16 cellular contexts compared by ENCODE assay signal in the genomic region with DNA sequence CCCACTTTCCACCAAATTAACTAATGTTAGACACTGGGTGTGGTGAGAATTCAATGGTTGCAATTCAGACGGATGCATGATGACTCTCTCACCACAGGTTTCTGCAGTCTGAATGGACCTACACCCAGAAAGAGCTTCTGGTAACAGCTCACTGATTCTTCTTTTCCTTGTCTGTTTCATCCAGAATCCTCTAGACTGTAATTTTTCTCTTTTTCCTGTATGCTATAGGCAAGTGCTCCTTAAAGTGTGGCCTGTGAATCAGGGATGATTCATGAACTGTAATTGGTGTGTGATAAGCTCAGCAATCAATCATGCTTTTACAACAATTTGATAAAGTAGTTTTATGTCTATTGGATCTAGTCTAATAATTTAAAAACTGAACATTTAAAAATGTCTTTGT. TPM values are rescaled to one million over a fixed set of nuclear protein-coding genes. Genes with fewer than 3 reads are reported as not detected.
DNase-seq lines count a peak whose midpoint lies in the region; ATAC-seq and TF ChIP-seq lines count a peak whose summit lies in the region.
"Had no signal": no experiment of that assay in that cellular context is flagged by ENCODE, and none has a peak within 500 bp of the region (broad histone marks: within the 10 kb centered on the region; RNA-seq: fewer than 3 reads in every experiment).

No MANE protein-coding gene starts in this region.

- H3K27ac ChIP-seq in CD8-positive, alpha-beta T cell (ENCODE audit: low read depth, low read length) = no peak overlapping the region
- H3K27ac ChIP-seq: C4-2B, esophagus muscularis mucosa, SJCRH30, vagina had no signal

- peak; percentile 28 for DNase-seq in Caki2 (ENCODE audit: low read depth)
- DNase-seq in NCI-H226 = peak; percentile 79
- peak; percentile 14 for DNase-seq in choroid plexus epithelial cell (ENCODE audit: low read depth)
- DNase-seq in myocyte (ENCODE audit: low read depth) = peak; percentile 10
- DNase-seq in NCI-H748 (lab: John Stamatoyannopoulos, UW; ENCODE audit: unreplicated experiment) = no peak
- no peak for DNase-seq in NCI-H1048 (lab: John Stamatoyannopoulos, UW)
- no peak for DNase-seq in CD8-positive, alpha-beta T cell
- DNase-seq in GM20000 (ENCODE audit: low spot score) = no peak
- DNase-seq: activated naive CD4-positive, alpha-beta T cell treated with anti-CD3 and anti-CD28 coated beads for 36 hours; midbrain; NCI-H2081; SJCRH30 had no signal

- TF ChIP-seq CTCF in choroid plexus epithelial cell (conservative IDR thresholded peaks at IDR 0.05; ENCODE audit: low read depth, low read length) (no peak), GM20000 (IDR thresholded peaks at IDR 0.05; ENCODE audit: extremely low read depth, missing control alignments) (no peak)
- TF ChIP-seq CTCF in CD8-positive, alpha-beta T cell (IDR thresholded peaks at IDR 0.05) = no peak

- H3K36me3 Mint-ChIP-seq in CD8-positive, alpha-beta T cell = no peaks in the 10 kb centered on the region

- POLR2A ChIA-PET in CD8-positive, alpha-beta T cell (lab: Charles Lee) = no interaction called here

- no peaks in the 10 kb centered on the region for H3K9me3 ChIP-seq in CD8-positive, alpha-beta T cell (ENCODE audit: low read length)
- H3K9me3 ChIP-seq: esophagus muscularis mucosa, SJCRH30, vagina had no signal

- no peak for ATAC-seq in CD8-positive, alpha-beta T cell

- H3K4me3 Mint-ChIP-seq in CD8-positive, alpha-beta T cell = no peak overlapping the region
- H3K4me3 Mint-ChIP-seq: activated naive CD4-positive, alpha-beta T cell treated with anti-CD3 and anti-CD28 coated beads for 36 hours had no signal

- H3K4me1 Mint-ChIP-seq in CD8-positive, alpha-beta T cell (ENCODE audit: low read depth) = no peaks in the 10 kb centered on the region

- intact Hi-C loops in CD8-positive, alpha-beta T cell (cut with DNase I, micrococcal nuclease) = no loop called here

- no peaks in the 10 kb centered on the region for H3K4me1 ChIP-seq in CD8-positive, alpha-beta T cell (ENCODE audit: insufficient read depth, low read length)
- H3K4me1 ChIP-seq: esophagus muscularis mucosa, SJCRH30, vagina had no signal

- no peaks in the 10 kb centered on the region for H3K27me3 ChIP-seq in CD8-positive, alpha-beta T cell (ENCODE audit: insufficient read depth, low read length)
- H3K27me3 ChIP-seq: esophagus muscularis mucosa, SJCRH30, vagina had no signal

- H3K36me3 ChIP-seq in CD8-positive, alpha-beta T cell (ENCODE audit: insufficient read depth, low read length) = no peaks in the 10 kb centered on the region
- H3K36me3 ChIP-seq: esophagus muscularis mucosa, SJCRH30, vagina had no signal

- CTCF ChIA-PET in CD8-positive, alpha-beta T cell (lab: Charles Lee) = no interaction called here

- H3K27me3 Mint-ChIP-seq in CD8-positive, alpha-beta T cell (ENCODE audit: low read depth) = peaks cover 13% of the 10 kb centered on the region
- H3K27me3 Mint-ChIP-seq: progenitor cell of endocrine pancreas had no signal

- in situ Hi-C loops in Caki2 (cut with HindIII; ENCODE audit: low pct_unique_long_range_greater_than_20kb, low sequenced_read_pairs) = no loop called here

- H3K4me3 ChIP-seq in choroid plexus epithelial cell (ENCODE audit: low read depth, low read length) = no peak overlapping the region
- H3K4me3 ChIP-seq in CD8-positive, alpha-beta T cell (ENCODE audit: low read depth, low read length) = no peak overlapping the region
- H3K4me3 ChIP-seq: esophagus muscularis mucosa, SJCRH30, vagina had no signal

- no peaks in the 10 kb centered on the region for H3K9me3 Mint-ChIP-seq in CD8-positive, alpha-beta T cell
- H3K9me3 Mint-ChIP-seq: activated naive CD4-positive, alpha-beta T cell treated with anti-CD3 and anti-CD28 coated beads for 36 hours had no signal

- H3K27ac Mint-ChIP-seq in CD8-positive, alpha-beta T cell = no peak overlapping the region
- H3K27ac Mint-ChIP-seq: activated naive CD4-positive, alpha-beta T cell treated with anti-CD3 and anti-CD28 coated beads for 36 hours; progenitor cell of endocrine pancreas had no signal

RNA-seq across cellular contexts. Expression of a gene that starts 18.0 kb away (rescaled TPM):
- total RNA-seq in Caki2 (2014; rRNA removed; shearing (Covaris generic); ENCODE audit: low replicate concordance) = 2.1 TPM in 1 of 2 replicates, not detected in the other
- not detected in 2 replicates for total RNA-seq in myocyte
- polyA plus RNA-seq in myocyte (2012) = 0.10 TPM
- not detected for total RNA-seq in CD8-positive, alpha-beta T cell
- total RNA-seq: activated naive CD4-positive, alpha-beta T cell treated with anti-CD3 and anti-CD28 coated beads for 36 hours; esophagus muscularis mucosa; progenitor cell of endocrine pancreas; SJCRH30; vagina had no signal

RNA-seq across cellular contexts. Expression of a gene that starts 35.5 kb away (rescaled TPM):
- total RNA-seq in Caki2 (2014; rRNA removed; shearing (Covaris generic); ENCODE audit: low replicate concordance) = 0.26 and 0.78 TPM in 2 replicates
- 0.10 and 0.94 TPM in 2 replicates for total RNA-seq in myocyte
- 2.6 TPM for polyA plus RNA-seq in myocyte (2012)
- total RNA-seq in CD8-positive, alpha-beta T cell = not detected
- total RNA-seq: activated naive CD4-positive, alpha-beta T cell treated with anti-CD3 and anti-CD28 coated beads for 36 hours; SJCRH30; vagina had no signal

RNA-seq across cellular contexts. Expression of a gene that starts 37.7 kb away (rescaled TPM):
- total RNA-seq in Caki2 (2014; rRNA removed; shearing (Covaris generic); ENCODE audit: low replicate concordance) = not detected in 2 replicates
- not detected in 2 replicates for total RNA-seq in myocyte
- polyA plus RNA-seq in myocyte (2012) = not detected
- not detected for total RNA-seq in CD8-positive, alpha-beta T cell
- total RNA-seq: activated naive CD4-positive, alpha-beta T cell treated with anti-CD3 and anti-CD28 coated beads for 36 hours; progenitor cell of endocrine pancreas; SJCRH30; vagina had no signal

RNA-seq across cellular contexts. Expression of a gene that starts 56.8 kb away (rescaled TPM):
- total RNA-seq in Caki2 (2014; rRNA removed; shearing (Covaris generic); ENCODE audit: low replicate concordance) = not detected in 2 replicates
- total RNA-seq in myocyte = not detected in 2 replicates
- not detected for polyA plus RNA-seq in myocyte (2012)
- not detected for total RNA-seq in CD8-positive, alpha-beta T cell
- total RNA-seq: activated naive CD4-positive, alpha-beta T cell treated with anti-CD3 and anti-CD28 coated beads for 36 hours; progenitor cell of endocrine pancreas; SJCRH30; vagina had no signal

Comparison
In these comparisons a context has a peak if more than half of its experiments do, and no peak if none do; other contexts are left out.
1. DNase-seq: peak in Caki2 (single experiment), NCI-H226 (single experiment), choroid plexus epithelial cell (single experiment) and myocyte (single experiment); none in NCI-H748 (single experiment), NCI-H1048 (single experiment), CD8-positive, alpha-beta T cell (0 of 7) and GM20000 (single experiment).